Comparison of ENCODE assay signal across 8 cellular contexts in the genomic region with DNA sequence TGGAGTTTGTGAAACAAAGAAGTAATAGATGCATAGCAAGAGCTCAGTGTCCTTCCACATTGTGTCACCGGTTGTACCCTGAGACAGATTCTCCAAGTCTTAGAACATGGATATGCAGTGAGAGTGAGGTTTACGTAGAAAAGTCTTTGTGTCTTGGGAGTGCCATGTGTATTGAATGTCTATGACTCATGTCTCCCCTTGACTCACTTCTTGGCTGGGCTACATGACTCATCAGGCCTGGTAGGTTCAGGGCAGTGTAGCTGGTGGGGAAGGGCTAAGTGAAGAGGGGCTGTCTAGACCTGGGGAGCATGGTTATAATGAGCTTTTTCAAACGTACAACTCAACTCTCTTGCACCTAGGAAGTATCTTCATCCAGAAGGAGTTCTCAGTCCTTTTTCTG.
DNase-seq lines count a peak whose midpoint lies in the region; ATAC-seq and TF ChIP-seq lines count a peak whose summit lies in the region.

No MANE protein-coding gene starts in this region.

- H3K36me3 Mint-ChIP-seq in activated CD4-positive, alpha-beta memory T cell treated with anti-CD3 and anti-CD28 coated beads, Interleukin-2, amount 10 ng/mL, durations not matched to agents 7 days and 5 days (ENCODE audit: low read depth), result no peaks in the 10 kb centered on the region

- no peaks in the 10 kb centered on the region for H3K9me3 ChIP-seq in transverse colon

- no peak overlapping the region for H3K27ac ChIP-seq in transverse colon

- POLR2A ChIA-PET in activated CD4-positive, alpha-beta memory T cell treated with anti-CD3 and anti-CD28 coated beads, Interleukin-2, amount 10 ng/mL, durations not matched to agents 7 days and 5 days (lab: Charles Lee), result interaction anchor here (2.0 kb wide), 1 partner anchor 132 kb away, joined by 5 read pairs; no protein-coding TSS in a partner anchor

- H3K4me3 ChIP-seq in fibroblast of mammary gland (ENCODE audit: control insufficient read depth, low read depth, low read length) (no peak overlapping the region), transverse colon (no peak overlapping the region)

- 70 to 76% methylated on average over 2 to 3 of the region's 3 CpGs for WGBS in transverse colon (ENCODE audit: low coverage in 1 of 2), 2 donors

- ATAC-seq in HG03469 (IDR thresholded peaks at IDR 0.05; ENCODE audit: unreplicated experiment), result peak; percentile 42
- ATAC-seq in GM18858 (IDR thresholded peaks at IDR 0.05; ENCODE audit: unreplicated experiment), result no peak

- no peak overlapping the region for H3K4me3 Mint-ChIP-seq in activated CD4-positive, alpha-beta memory T cell treated with anti-CD3 and anti-CD28 coated beads, Interleukin-2, amount 10 ng/mL, durations not matched to agents 7 days and 5 days

- intact Hi-C loops in transverse colon (cut with DNase I; ENCODE audit: low total_unique reads), result no loop called here

- no peaks in the 10 kb centered on the region for H3K4me1 ChIP-seq in transverse colon

- peak; percentile 95 for DNase-seq in COLO829 (ENCODE audit: low spot score)
- DNase-seq in activated CD4-positive, alpha-beta memory T cell treated with anti-CD3 and anti-CD28 coated beads, Interleukin-2, amount 10 ng/mL, durations not matched to agents 7 days and 5 days, result peak; percentile 62
- DNase-seq in fibroblast of mammary gland (ENCODE audit: low read depth), result peak; percentile 99
- peak; percentile 31 to 37 (median 37) for DNase-seq in stimulated activated CD4-positive, alpha-beta T cell treated with anti-CD3 and anti-CD28 coated beads, TNF-alpha, amount 100 ng/mL, for 24 hours (ENCODE audit: low read depth in 3 of 3)
- no peak for DNase-seq in NCI-H524 (lab: John Stamatoyannopoulos, UW)
- DNase-seq in transverse colon, result no peak

- TF ChIP-seq EP300 in transverse colon (IDR thresholded peaks at IDR 0.05; ENCODE audit: low read depth), result no peak

- CTCF ChIA-PET in activated CD4-positive, alpha-beta memory T cell treated with anti-CD3 and anti-CD28 coated beads, Interleukin-2, amount 10 ng/mL, durations not matched to agents 7 days and 5 days (lab: Charles Lee), result interaction anchor here (1.6 kb wide), 1 partner anchor 29 kb away, joined by 9 read pairs; no protein-coding TSS in a partner anchor

- H3K27me3 ChIP-seq in transverse colon, result no peaks in the 10 kb centered on the region

- H3K27me3 Mint-ChIP-seq in activated CD4-positive, alpha-beta memory T cell treated with anti-CD3 and anti-CD28 coated beads, Interleukin-2, amount 10 ng/mL, durations not matched to agents 7 days and 5 days, result peaks cover 4% of the 10 kb centered on the region

- no peaks in the 10 kb centered on the region for H3K9me3 Mint-ChIP-seq in activated CD4-positive, alpha-beta memory T cell treated with anti-CD3 and anti-CD28 coated beads, Interleukin-2, amount 10 ng/mL, durations not matched to agents 7 days and 5 days

- H3K36me3 ChIP-seq in transverse colon, result no peaks in the 10 kb centered on the region

- TF ChIP-seq POLR2A in transverse colon (IDR thresholded peaks at IDR 0.05), result no peak

- peaks cover 41% of the 10 kb centered on the region for H3K4me1 Mint-ChIP-seq in activated CD4-positive, alpha-beta memory T cell treated with anti-CD3 and anti-CD28 coated beads, Interleukin-2, amount 10 ng/mL, durations not matched to agents 7 days and 5 days

- no peak for TF ChIP-seq CTCF in fibroblast of mammary gland (conservative IDR thresholded peaks at IDR 0.05; ENCODE audit: control insufficient read depth, insufficient read depth, low read depth, low read length)
- no peak for TF ChIP-seq CTCF in transverse colon (IDR thresholded peaks at IDR 0.05)

- H3K27ac Mint-ChIP-seq in activated CD4-positive, alpha-beta memory T cell treated with anti-CD3 and anti-CD28 coated beads, Interleukin-2, amount 10 ng/mL, durations not matched to agents 7 days and 5 days, result peak overlapping the region; percentile 38

- in situ Hi-C loops in transverse colon (cut with MboI; ENCODE audit: low pct_ligation_motif_present in 1 of 4, low pct_unique_long_range_greater_than_20kb in 1 of 4, low sequenced_read_pairs in 3 of 4), result loop anchor here in 1 of 4 donors (25.0 kb wide), 1 partner anchor 578 kb away; no protein-coding TSS in a partner anchor

Comparison
In these comparisons a context has a peak if more than half of its experiments do, and no peak if none do; other contexts are left out.
1. DNase-seq: peak in COLO829 (single experiment), activated CD4-positive, alpha-beta memory T cell treated with anti-CD3 and anti-CD28 coated beads, Interleukin-2, amount 10 ng/mL, durations not matched to agents 7 days and 5 days (single experiment), fibroblast of mammary gland (single experiment) and stimulated activated CD4-positive, alpha-beta T cell treated with anti-CD3 and anti-CD28 coated beads, TNF-alpha, amount 100 ng/mL, for 24 hours (3 of 3); none in NCI-H524 (0 of 2) and transverse colon (single experiment).